In genomic region chr12:113186033-113186365, GRCh38 we compare ENCODE assay signal across 7 cellular contexts. TPM values are rescaled to one million over a fixed set of nuclear protein-coding genes. Genes with fewer than 3 reads are reported as not detected.
A peak's percentile ranks its signal among the peaks of the same experiment; 100 is the strongest.
DNase-seq lines count a peak whose midpoint lies in the region; ATAC-seq, FAIRE-seq and TF ChIP-seq lines count a peak whose summit lies in the region.
"Had no signal": no experiment of that assay in that cellular context is flagged by ENCODE, and none has a peak within 500 bp of the region (broad histone marks: within the 10 kb centered on the region; RNA-seq: fewer than 3 reads in every experiment).

No MANE protein-coding gene starts in this region.

- no peaks in the 10 kb centered on the region for H3K36me3 ChIP-seq in mucosa of descending colon (ENCODE audit: low read depth)

- H3K4me1 ChIP-seq in mucosa of descending colon (ENCODE audit: low read depth), result peaks cover 19% of the 10 kb centered on the region

- intact Hi-C loops in mucosa of descending colon (cut with DNase I, micrococcal nuclease) (no loop called here), sciatic nerve (cut with DNase I) (no loop called here)

- no peaks in the 10 kb centered on the region for H3K9me3 Mint-ChIP-seq in activated naive CD4-positive, alpha-beta T cell treated with anti-CD3 and anti-CD28 coated beads, Interleukin-2, amount 50 U/mL, for 72 hours

- H3K36me3 Mint-ChIP-seq in activated naive CD4-positive, alpha-beta T cell treated with anti-CD3 and anti-CD28 coated beads, Interleukin-2, amount 50 U/mL, for 72 hours, result peaks cover 21 to 22% of the 10 kb centered on the region in 2 donors

- peak; percentile 65 for DNase-seq in DMS 273 (lab: John Stamatoyannopoulos, UW; ENCODE audit: unreplicated experiment)
- no peak for DNase-seq in DMS 273 treated with DMSO at 0.1 percent for 48 hours (lab: John Stamatoyannopoulos, UW)
- DNase-seq in activated naive CD4-positive, alpha-beta T cell treated with anti-CD3 and anti-CD28 coated beads, Interleukin-2, amount 50 U/mL, for 72 hours (ENCODE audit: low spot score in 2 of 2), result no peak
- no peak for DNase-seq in mucosa of descending colon
- DNase-seq in sciatic nerve (ENCODE audit: low spot score), result no peak
- no peak for DNase-seq in H54 (ENCODE audit: insufficient read length, low spot score)

- peak overlapping the region; percentile 96 for H3K27ac Mint-ChIP-seq in activated naive CD4-positive, alpha-beta T cell treated with anti-CD3 and anti-CD28 coated beads, Interleukin-2, amount 50 U/mL, for 72 hours

- no peak for TF ChIP-seq POLR2A in H54 (IDR thresholded peaks at IDR 0.05; ENCODE audit: low read depth, low read length)

- ATAC-seq in activated naive CD4-positive, alpha-beta T cell treated with anti-CD3 and anti-CD28 coated beads, Interleukin-2, amount 50 U/mL, for 72 hours, result no peak
- ATAC-seq in mucosa of descending colon (peak; percentile 2), sciatic nerve (no peak)

- no peaks in the 10 kb centered on the region for H3K9me3 ChIP-seq in mucosa of descending colon

- TF ChIP-seq CTCF in mucosa of descending colon (IDR thresholded peaks at IDR 0.05), result no peak

- H3K4me3 ChIP-seq in mucosa of descending colon, result peak overlapping the region; percentile 78

- no peak for FAIRE-seq in H54 (lab: Jason Lieb, UNC)
- FAIRE-seq: A204.1 had no signal

RNA-seq across cellular contexts. Expression of gene RITA1, which starts 0.5 kb away (rescaled TPM):
- 10 to 100 TPM; 15.8 to 26.3 TPM for total RNA-seq in activated naive CD4-positive, alpha-beta T cell treated with anti-CD3 and anti-CD28 coated beads, Interleukin-2, amount 50 U/mL, for 72 hours
- total RNA-seq in mucosa of descending colon (10 to 100 TPM; 13.0 to 17.0 (median 14.9) TPM), sciatic nerve (7.8 TPM)

RNA-seq across cellular contexts. Expression of gene DDX54, which starts 0.7 kb away (rescaled TPM):
- total RNA-seq in activated naive CD4-positive, alpha-beta T cell treated with anti-CD3 and anti-CD28 coated beads, Interleukin-2, amount 50 U/mL, for 72 hours, result 10 to 100 TPM; 77.3 to 96.2 TPM
- total RNA-seq in mucosa of descending colon (10 to 100 TPM; 46.4 to 60.6 (median 53.2) TPM), sciatic nerve (43.9 TPM)

RNA-seq across cellular contexts. Expression of gene TPCN1, which starts 35.3 kb away (rescaled TPM):
- 100 to 1,000 TPM in 1 of 2 donors, 10 to 100 TPM in 1; 54.7 to 111 TPM for total RNA-seq in activated naive CD4-positive, alpha-beta T cell treated with anti-CD3 and anti-CD28 coated beads, Interleukin-2, amount 50 U/mL, for 72 hours
- 100 to 1,000 TPM in 1 of 3 donors, 10 to 100 TPM in 2; 89.9 to 133 (median 91.3) TPM for total RNA-seq in mucosa of descending colon
- total RNA-seq in sciatic nerve, result 90.6 TPM

RNA-seq across cellular contexts. Expression of gene CFAP73, which starts 36.5 kb away (rescaled TPM):
- under 1 TPM; 0.45 to 0.98 TPM for total RNA-seq in activated naive CD4-positive, alpha-beta T cell treated with anti-CD3 and anti-CD28 coated beads, Interleukin-2, amount 50 U/mL, for 72 hours
- total RNA-seq in mucosa of descending colon, result under 1 TPM in 1 of 3 donors, not detected in 2; 0.34 TPM
- 0.98 TPM for total RNA-seq in sciatic nerve

RNA-seq across cellular contexts. Expression of gene RASAL1, which starts 50.4 kb away (rescaled TPM):
- total RNA-seq in activated naive CD4-positive, alpha-beta T cell treated with anti-CD3 and anti-CD28 coated beads, Interleukin-2, amount 50 U/mL, for 72 hours, result 10 to 100 TPM in 1 of 2 donors, 1 to 10 TPM in 1; 9.8 to 15.1 TPM
- total RNA-seq in mucosa of descending colon (1 to 10 TPM; 3.3 to 7.9 (median 6.5) TPM), sciatic nerve (8.6 TPM)
